Comparison of ENCODE assay signal across 1 cellular context in the genomic region with DNA sequence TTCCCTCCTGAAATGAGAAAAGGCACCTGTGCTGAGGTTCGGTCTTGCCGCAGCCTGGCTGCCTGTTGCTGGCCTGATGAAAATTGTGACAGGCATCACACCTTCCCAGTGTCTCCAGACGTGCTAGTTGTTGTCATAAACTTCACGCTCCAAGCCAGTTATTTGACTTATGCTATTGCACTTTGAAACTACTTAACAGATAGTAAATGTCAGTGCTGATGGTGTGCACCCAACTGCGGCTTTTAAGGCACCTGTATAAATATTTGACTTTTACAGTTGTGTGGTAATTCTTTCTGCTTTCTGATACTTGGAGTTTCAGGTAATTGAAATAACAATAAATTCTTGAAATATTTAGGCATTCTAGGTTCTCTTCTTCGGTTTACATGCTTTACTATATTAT.
A peak's percentile ranks its signal among the peaks of the same experiment; 100 is the strongest.
TF ChIP-seq lines count a peak whose summit lies in the region.

No MANE protein-coding gene starts in this region.

TF ChIP-seq in HepG2, 621 proteins besides CTCF, POLR2A, EP300 and RAD21 (continues in another document):
- peak; percentile 59; the same call in 1 of the 2 replicates for TF ChIP-seq PHF21A (CRISPR knock-in tag; IDR thresholded peaks at IDR 0.05)
- TF ChIP-seq, protein P1, sequence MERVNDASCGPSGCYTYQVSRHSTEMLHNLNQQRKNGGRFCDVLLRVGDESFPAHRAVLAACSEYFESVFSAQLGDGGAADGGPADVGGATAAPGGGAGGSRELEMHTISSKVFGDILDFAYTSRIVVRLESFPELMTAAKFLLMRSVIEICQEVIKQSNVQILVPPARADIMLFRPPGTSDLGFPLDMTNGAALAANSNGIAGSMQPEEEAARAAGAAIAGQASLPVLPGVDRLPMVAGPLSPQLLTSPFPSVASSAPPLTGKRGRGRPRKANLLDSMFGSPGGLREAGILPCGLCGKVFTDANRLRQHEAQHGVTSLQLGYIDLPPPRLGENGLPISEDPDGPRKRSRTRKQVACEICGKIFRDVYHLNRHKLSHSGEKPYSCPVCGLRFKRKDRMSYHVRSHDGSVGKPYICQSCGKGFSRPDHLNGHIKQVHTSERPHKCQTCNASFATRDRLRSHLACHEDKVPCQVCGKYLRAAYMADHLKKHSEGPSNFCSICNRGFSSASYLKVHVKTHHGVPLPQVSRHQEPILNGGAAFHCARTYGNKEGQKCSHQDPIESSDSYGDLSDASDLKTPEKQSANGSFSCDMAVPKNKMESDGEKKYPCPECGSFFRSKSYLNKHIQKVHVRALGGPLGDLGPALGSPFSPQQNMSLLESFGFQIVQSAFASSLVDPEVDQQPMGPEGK (CRISPR knock-in tag; IDR thresholded peaks at IDR 0.05), result peak; percentile 42; the same call in 1 of the 2 replicates
- peak; percentile 57 for TF ChIP-seq MED1 (CRISPR knock-in tag; IDR thresholded peaks at IDR 0.05)
- TF ChIP-seq NCOA1 (CRISPR knock-in tag; IDR thresholded peaks at IDR 0.05), result no peak
- no peak for TF ChIP-seq HCFC1 (IDR thresholded peaks at IDR 0.05; ENCODE audit: low read depth, low read length)
- no peak for TF ChIP-seq AHR (CRISPR knock-in tag; IDR thresholded peaks at IDR 0.05)
- peak; percentile 61 for TF ChIP-seq ELF3 (CRISPR knock-in tag; IDR thresholded peaks at IDR 0.05)
- TF ChIP-seq FOXK1 (CRISPR knock-in tag; IDR thresholded peaks at IDR 0.05; ENCODE audit: borderline replicate concordance, low read depth), result peak; percentile 65; the same call in 1 of the 2 replicates
- TF ChIP-seq CREM (IDR thresholded peaks at IDR 0.05), result peak; percentile 68
- no peak for TF ChIP-seq CREM (CRISPR knock-in tag; IDR thresholded peaks at IDR 0.05)
- TF ChIP-seq GLI4 (CRISPR knock-in tag; IDR thresholded peaks at IDR 0.05; ENCODE audit: borderline replicate concordance), result no peak
- TF ChIP-seq, protein P2, sequence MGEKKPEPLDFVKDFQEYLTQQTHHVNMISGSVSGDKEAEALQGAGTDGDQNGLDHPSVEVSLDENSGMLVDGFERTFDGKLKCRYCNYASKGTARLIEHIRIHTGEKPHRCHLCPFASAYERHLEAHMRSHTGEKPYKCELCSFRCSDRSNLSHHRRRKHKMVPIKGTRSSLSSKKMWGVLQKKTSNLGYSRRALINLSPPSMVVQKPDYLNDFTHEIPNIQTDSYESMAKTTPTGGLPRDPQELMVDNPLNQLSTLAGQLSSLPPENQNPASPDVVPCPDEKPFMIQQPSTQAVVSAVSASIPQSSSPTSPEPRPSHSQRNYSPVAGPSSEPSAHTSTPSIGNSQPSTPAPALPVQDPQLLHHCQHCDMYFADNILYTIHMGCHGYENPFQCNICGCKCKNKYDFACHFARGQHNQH (CRISPR knock-in tag; IDR thresholded peaks at IDR 0.05), result peak; percentile 31; the same call in 1 of the 2 replicates
- TF ChIP-seq, protein P3, sequence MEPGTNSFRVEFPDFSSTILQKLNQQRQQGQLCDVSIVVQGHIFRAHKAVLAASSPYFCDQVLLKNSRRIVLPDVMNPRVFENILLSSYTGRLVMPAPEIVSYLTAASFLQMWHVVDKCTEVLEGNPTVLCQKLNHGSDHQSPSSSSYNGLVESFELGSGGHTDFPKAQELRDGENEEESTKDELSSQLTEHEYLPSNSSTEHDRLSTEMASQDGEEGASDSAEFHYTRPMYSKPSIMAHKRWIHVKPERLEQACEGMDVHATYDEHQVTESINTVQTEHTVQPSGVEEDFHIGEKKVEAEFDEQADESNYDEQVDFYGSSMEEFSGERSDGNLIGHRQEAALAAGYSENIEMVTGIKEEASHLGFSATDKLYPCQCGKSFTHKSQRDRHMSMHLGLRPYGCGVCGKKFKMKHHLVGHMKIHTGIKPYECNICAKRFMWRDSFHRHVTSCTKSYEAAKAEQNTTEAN (CRISPR knock-in tag; conservative IDR thresholded peaks at IDR 0.05), result peak; percentile 96
- TF ChIP-seq HOXD1 (CRISPR knock-in tag; IDR thresholded peaks at IDR 0.05), result 0 out of 2 replicates have a peak, but pooled peaks have one; percentile 50
- peak; percentile 44; the same call in 1 of the 2 replicates for TF ChIP-seq NFIC (IDR thresholded peaks at IDR 0.05; ENCODE audit: low read length)
- TF ChIP-seq, protein P4, sequence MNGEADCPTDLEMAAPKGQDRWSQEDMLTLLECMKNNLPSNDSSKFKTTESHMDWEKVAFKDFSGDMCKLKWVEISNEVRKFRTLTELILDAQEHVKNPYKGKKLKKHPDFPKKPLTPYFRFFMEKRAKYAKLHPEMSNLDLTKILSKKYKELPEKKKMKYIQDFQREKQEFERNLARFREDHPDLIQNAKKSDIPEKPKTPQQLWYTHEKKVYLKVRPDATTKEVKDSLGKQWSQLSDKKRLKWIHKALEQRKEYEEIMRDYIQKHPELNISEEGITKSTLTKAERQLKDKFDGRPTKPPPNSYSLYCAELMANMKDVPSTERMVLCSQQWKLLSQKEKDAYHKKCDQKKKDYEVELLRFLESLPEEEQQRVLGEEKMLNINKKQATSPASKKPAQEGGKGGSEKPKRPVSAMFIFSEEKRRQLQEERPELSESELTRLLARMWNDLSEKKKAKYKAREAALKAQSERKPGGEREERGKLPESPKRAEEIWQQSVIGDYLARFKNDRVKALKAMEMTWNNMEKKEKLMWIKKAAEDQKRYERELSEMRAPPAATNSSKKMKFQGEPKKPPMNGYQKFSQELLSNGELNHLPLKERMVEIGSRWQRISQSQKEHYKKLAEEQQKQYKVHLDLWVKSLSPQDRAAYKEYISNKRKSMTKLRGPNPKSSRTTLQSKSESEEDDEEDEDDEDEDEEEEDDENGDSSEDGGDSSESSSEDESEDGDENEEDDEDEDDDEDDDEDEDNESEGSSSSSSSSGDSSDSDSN (CRISPR knock-in tag; IDR thresholded peaks at IDR 0.05), result no peak
- TF ChIP-seq, protein P5, sequence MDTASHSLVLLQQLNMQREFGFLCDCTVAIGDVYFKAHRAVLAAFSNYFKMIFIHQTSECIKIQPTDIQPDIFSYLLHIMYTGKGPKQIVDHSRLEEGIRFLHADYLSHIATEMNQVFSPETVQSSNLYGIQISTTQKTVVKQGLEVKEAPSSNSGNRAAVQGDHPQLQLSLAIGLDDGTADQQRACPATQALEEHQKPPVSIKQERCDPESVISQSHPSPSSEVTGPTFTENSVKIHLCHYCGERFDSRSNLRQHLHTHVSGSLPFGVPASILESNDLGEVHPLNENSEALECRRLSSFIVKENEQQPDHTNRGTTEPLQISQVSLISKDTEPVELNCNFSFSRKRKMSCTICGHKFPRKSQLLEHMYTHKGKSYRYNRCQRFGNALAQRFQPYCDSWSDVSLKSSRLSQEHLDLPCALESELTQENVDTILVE (CRISPR knock-in tag; IDR thresholded peaks at IDR 0.05), result peak; percentile 51; the same call in 1 of the 2 replicates
- TF ChIP-seq, protein P6, sequence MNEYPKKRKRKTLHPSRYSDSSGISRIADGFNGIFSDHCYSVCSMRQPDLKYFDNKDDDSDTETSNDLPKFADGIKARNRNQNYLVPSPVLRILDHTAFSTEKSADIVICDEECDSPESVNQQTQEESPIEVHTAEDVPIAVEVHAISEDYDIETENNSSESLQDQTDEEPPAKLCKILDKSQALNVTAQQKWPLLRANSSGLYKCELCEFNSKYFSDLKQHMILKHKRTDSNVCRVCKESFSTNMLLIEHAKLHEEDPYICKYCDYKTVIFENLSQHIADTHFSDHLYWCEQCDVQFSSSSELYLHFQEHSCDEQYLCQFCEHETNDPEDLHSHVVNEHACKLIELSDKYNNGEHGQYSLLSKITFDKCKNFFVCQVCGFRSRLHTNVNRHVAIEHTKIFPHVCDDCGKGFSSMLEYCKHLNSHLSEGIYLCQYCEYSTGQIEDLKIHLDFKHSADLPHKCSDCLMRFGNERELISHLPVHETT (CRISPR knock-in tag; conservative IDR thresholded peaks at IDR 0.05), result 0 out of 2 replicates have a peak, but pooled peaks have one; percentile 18
- peak; percentile 78 for TF ChIP-seq GATAD2A (CRISPR knock-in tag; IDR thresholded peaks at IDR 0.05)
- TF ChIP-seq SAP130 (CRISPR knock-in tag; IDR thresholded peaks at IDR 0.05; ENCODE audit: low read depth), result peak; percentile 94
- TF ChIP-seq, protein P7, sequence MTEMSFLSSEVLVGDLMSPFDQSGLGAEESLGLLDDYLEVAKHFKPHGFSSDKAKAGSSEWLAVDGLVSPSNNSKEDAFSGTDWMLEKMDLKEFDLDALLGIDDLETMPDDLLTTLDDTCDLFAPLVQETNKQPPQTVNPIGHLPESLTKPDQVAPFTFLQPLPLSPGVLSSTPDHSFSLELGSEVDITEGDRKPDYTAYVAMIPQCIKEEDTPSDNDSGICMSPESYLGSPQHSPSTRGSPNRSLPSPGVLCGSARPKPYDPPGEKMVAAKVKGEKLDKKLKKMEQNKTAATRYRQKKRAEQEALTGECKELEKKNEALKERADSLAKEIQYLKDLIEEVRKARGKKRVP (CRISPR knock-in tag; IDR thresholded peaks at IDR 0.05), result no peak
- peak; percentile 36; the same call in 1 of the 2 replicates for TF ChIP-seq RXRB (CRISPR knock-in tag; IDR thresholded peaks at IDR 0.05; ENCODE audit: borderline replicate concordance)
- no peak for TF ChIP-seq TOE1 (CRISPR knock-in tag; IDR thresholded peaks at IDR 0.05)
- no peak for TF ChIP-seq SRF (IDR thresholded peaks at IDR 0.05; ENCODE audit: low read depth, low read length)
- TF ChIP-seq, protein P8, sequence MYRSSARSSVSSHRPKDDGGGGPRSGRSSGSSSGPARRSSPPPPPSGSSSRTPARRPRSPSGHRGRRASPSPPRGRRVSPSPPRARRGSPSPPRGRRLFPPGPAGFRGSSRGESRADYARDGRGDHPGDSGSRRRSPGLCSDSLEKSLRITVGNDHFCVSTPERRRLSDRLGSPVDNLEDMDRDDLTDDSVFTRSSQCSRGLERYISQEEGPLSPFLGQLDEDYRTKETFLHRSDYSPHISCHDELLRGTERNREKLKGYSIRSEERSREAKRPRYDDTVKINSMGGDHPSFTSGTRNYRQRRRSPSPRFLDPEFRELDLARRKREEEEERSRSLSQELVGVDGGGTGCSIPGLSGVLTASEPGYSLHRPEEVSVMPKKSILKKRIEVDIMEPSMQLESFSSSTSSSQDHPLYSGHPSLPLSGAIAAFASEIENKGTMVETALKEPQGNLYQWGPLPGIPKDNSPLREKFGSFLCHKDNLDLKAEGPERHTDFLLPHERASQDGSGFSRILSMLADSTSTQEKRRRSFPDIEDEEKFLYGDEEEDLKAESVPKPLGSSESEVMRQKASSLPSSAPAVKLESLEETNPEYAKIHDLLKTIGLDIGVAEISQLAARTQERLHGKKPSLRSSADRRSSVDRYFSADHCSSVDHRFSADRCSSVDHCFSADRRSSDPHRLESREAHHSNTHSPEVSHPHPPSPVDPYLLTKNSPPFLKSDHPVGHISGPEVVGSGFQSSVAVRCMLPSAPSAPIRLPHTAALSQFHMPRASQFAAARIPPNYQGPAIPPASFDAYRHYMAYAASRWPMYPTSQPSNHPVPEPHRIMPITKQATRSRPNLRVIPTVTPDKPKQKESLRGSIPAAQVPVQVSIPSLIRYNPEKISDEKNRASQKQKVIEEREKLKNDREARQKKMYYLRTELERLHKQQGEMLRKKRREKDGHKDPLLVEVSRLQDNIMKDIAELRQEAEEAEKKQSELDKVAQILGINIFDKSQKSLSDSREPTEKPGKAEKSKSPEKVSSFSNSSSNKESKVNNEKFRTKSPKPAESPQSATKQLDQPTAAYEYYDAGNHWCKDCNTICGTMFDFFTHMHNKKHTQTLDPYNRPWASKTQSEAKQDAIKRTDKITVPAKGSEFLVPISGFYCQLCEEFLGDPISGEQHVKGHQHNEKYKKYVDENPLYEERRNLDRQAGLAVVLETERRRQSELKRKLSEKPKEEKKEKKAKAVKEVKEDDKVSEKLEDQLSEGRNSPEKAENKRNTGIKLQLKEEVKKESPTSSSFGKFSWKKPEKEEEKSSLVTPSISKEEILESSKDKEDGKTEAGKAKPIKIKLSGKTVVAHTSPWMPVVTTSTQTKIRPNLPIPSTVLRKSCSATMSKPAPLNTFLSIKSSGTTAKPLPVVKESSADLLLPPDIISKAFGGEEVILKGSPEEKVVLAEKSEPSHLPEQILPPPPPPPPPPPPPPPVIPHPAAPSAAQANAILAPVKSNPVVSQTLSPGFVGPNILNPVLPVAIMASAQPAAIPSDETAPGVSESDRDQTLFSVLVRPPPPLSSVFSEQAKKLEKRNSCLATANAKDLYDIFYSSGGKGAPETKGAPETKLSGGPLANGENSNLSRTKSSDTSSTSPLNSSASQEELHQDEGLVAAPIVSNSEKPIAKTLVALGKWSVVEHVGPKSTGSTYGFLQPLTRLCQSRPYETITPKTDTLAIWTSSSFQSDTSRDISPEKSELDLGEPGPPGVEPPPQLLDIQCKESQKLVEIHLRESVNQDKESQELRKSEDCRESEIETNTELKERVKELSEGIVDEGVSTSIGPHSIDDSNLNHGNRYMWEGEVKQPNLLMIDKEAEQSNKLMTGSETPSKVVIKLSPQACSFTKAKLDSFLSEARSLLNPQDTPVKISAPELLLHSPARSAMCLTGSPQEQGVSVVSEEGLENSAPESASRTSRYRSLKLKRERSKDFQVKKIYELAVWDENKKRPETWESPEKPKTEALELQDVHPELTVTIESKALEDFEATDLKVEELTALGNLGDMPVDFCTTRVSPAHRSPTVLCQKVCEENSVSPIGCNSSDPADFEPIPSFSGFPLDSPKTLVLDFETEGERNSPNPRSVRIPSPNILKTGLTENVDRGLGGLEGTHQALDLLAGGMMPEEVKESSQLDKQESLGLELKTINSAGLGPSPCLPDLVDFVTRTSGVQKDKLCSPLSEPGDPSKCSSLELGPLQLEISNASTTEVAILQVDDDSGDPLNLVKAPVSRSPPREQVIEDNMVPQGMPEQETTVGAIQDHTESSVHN (CRISPR knock-in tag; IDR thresholded peaks at IDR 0.05), result no peak
- peak; percentile 78; the same call in 1 of the 2 replicates for TF ChIP-seq SOX5 (CRISPR knock-in tag; IDR thresholded peaks at IDR 0.05; ENCODE audit: borderline replicate concordance)
- TF ChIP-seq KMT2B (CRISPR knock-in tag; IDR thresholded peaks at IDR 0.05), result no peak
- 0 out of 2 replicates have a peak, but pooled peaks have one; percentile 29 for TF ChIP-seq ZNF232 (CRISPR knock-in tag; IDR thresholded peaks at IDR 0.05; ENCODE audit: borderline replicate concordance)
- TF ChIP-seq MED13 (CRISPR knock-in tag; IDR thresholded peaks at IDR 0.05), result peak; percentile 39; the same call in 1 of the 2 replicates
- peak; percentile 61; the same call in 1 of the 2 replicates for TF ChIP-seq MEIS2 (CRISPR knock-in tag; IDR thresholded peaks at IDR 0.05)
- TF ChIP-seq, protein P9, sequence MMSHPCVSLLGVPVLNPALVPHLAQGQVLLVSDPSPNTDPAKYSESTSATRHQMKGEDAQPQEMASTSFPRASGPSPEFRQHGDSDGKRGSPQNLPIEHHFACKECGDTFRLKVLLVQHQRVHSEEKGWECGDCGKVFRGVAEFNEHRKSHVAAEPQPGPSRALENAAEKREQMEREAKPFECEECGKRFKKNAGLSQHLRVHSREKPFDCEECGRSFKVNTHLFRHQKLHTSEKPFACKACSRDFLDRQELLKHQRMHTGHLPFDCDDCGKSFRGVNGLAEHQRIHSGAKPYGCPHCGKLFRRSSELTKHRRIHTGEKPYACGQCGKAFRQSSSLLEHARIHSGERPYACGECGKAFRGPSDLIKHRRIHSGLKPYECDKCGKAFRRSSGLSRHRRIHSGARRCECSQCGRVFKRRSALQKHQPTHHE (CRISPR knock-in tag; IDR thresholded peaks at IDR 0.05; ENCODE audit: borderline replicate concordance), result no peak
- TF ChIP-seq ZNF335 (CRISPR knock-in tag; IDR thresholded peaks at IDR 0.05), result no peak; the same call in 1 of the 2 replicates
- TF ChIP-seq NBN (conservative IDR thresholded peaks at IDR 0.05), result no peak
- 0 out of 2 replicates have a peak, but pooled peaks have one; percentile 49 for TF ChIP-seq SMAD3 (CRISPR knock-in tag; IDR thresholded peaks at IDR 0.05)
- peak; percentile 57; the same call in 1 of the 2 replicates for TF ChIP-seq KMT2A (CRISPR knock-in tag; IDR thresholded peaks at IDR 0.05)
- TF ChIP-seq SALL1 (CRISPR knock-in tag; IDR thresholded peaks at IDR 0.05), result peak; percentile 87
- TF ChIP-seq CAMTA2 (CRISPR knock-in tag; IDR thresholded peaks at IDR 0.05; ENCODE audit: borderline replicate concordance), result no peak
- TF ChIP-seq SOX13 (IDR thresholded peaks at IDR 0.05), result no peak
- TF ChIP-seq SOX13 (CRISPR knock-in tag; conservative IDR thresholded peaks at IDR 0.05 in 1 of 2, IDR thresholded peaks at IDR 0.05 in 1 of 2), result peak in 1 of 2 experiments; percentile 87; a peak in 2 of 4 replicates
- peak; percentile 96 for TF ChIP-seq BCL6 (CRISPR knock-in tag; IDR thresholded peaks at IDR 0.05)
